Comparison of ENCODE assay signal across 8 cellular contexts in genomic region chr16:58499615-58500328, GRCh38. TPM values are rescaled to one million over a fixed set of nuclear protein-coding genes. Genes with fewer than 3 reads are reported as not detected.
DNase-seq lines count a peak whose midpoint lies in the region; ATAC-seq and TF ChIP-seq lines count a peak whose summit lies in the region.

Gene NDRG4 (plus strand): TSS chr16:58500143. CDS start chr16:58500249, 106 bp downstream.

- CTCF ChIA-PET in HEK293T (lab: Yijun Ruan, JAX): interaction anchor here (0.6 to 1.3 kb wide), 6 partner anchors 9 to 635 kb away, joined by 3 to 6 read pairs (median 4); no protein-coding TSS in a partner anchor

- no peak for ATAC-seq in GM21423 (IDR thresholded peaks at IDR 0.05; ENCODE audit: unreplicated experiment)

- POLR2A ChIA-PET in HEK293T (lab: Yijun Ruan, JAX): interaction anchor here (1.0 to 1.3 kb wide), 3 partner anchors 128 to 168 kb away, joined by 3 to 4 read pairs (median 4); no protein-coding TSS in a partner anchor

- peak; percentile 90 for DNase-seq in ELR (ENCODE audit: low read depth)
- DNase-seq in HEK293T (ENCODE audit: extremely low spot score): peak; percentile 79
- DNase-seq in NCI-H2107 (lab: John Stamatoyannopoulos, UW): peak; percentile 65
- DNase-seq in activated T-cell treated with anti-CD3 and anti-CD28 coated beads, Interleukin-2, amount 50 U/mL, for 48 hours: peak; percentile 48 to 65
- DNase-seq in fibroblast of gingiva (ENCODE audit: low read depth): peak; percentile 76
- DNase-seq in mucosa of gallbladder (ENCODE audit: low spot score): peak; percentile 36
- peak; percentile 68 for DNase-seq in ureter (ENCODE audit: low spot score)

TF ChIP-seq in HEK293T, 16 proteins besides CTCF, POLR2A, EP300 and RAD21:
- TF ChIP-seq BHLHE40 (IDR thresholded peaks at IDR 0.05; ENCODE audit: borderline replicate concordance): no peak
- no peak for TF ChIP-seq NFRKB (IDR thresholded peaks at IDR 0.05)
- no peak for TF ChIP-seq ARNT (IDR thresholded peaks at IDR 0.05)
- no peak for TF ChIP-seq SUZ12 (IDR thresholded peaks at IDR 0.05)
- TF ChIP-seq LEF1 (IDR thresholded peaks at IDR 0.05; ENCODE audit: borderline replicate concordance): no peak
- 0 out of 2 replicates have a peak, but pooled peaks have one; percentile 34 for TF ChIP-seq PKNOX1 (IDR thresholded peaks at IDR 0.05)

RNA-seq across cellular contexts. Expression of gene NDRG4, which starts in this region (rescaled TPM):
- total RNA-seq in mucosa of gallbladder (5.6 TPM), ureter (4.6 TPM)

Comparison
In these comparisons a context has a peak if more than half of its experiments do, and no peak if none do; other contexts are left out.
1. DNase-seq: peak in every context shown above with its lines; median percentile 90 in ELR; 79 in HEK293T; 76 in fibroblast of gingiva; 68 in ureter; 65 in NCI-H2107; 56 in activated T-cell treated with anti-CD3 and anti-CD28 coated beads, Interleukin-2, amount 50 U/mL, for 48 hours; 36 in mucosa of gallbladder.